ENCODE assay signal across 1 cellular context in genomic region chr15:63544253-63545026, GRCh38.
A peak's percentile ranks its signal among the peaks of the same experiment; 100 is the strongest.
TF ChIP-seq lines count a peak whose summit lies in the region.

No MANE protein-coding gene starts in this region.

TF ChIP-seq in GM12878, 131 proteins besides CTCF, POLR2A, EP300 and RAD21 (continued from another document):
- 0 out of 2 replicates have a peak, but pooled peaks have one; percentile 19 for TF ChIP-seq NFIC (IDR thresholded peaks at IDR 0.05; ENCODE audit: low read depth, low read length)
- TF ChIP-seq CBX5 (IDR thresholded peaks at IDR 0.05; ENCODE audit: low read depth), result no peak
- 0 out of 2 replicates have a peak, but pooled peaks have one; percentile 44 for TF ChIP-seq ZNF217 (IDR thresholded peaks at IDR 0.05)
- no peak for TF ChIP-seq TCF3 (IDR thresholded peaks at IDR 0.05; ENCODE audit: borderline replicate concordance, insufficient read depth, low read depth, low read length)
- TF ChIP-seq SIN3A (IDR thresholded peaks at IDR 0.05; ENCODE audit: low read depth, low read length), result no peak
- no peak for TF ChIP-seq HCFC1 (IDR thresholded peaks at IDR 0.05; ENCODE audit: low read length)
- TF ChIP-seq PAX5 (IDR thresholded peaks at IDR 0.05; ENCODE audit: borderline replicate concordance, low read depth, low read length), result no peak
- no peak for TF ChIP-seq ASH2L (IDR thresholded peaks at IDR 0.05; ENCODE audit: borderline replicate concordance, low read depth)
- TF ChIP-seq RUNX3 (IDR thresholded peaks at IDR 0.05; ENCODE audit: low read length), result 0 out of 2 replicates have a peak, but pooled peaks have one; percentile 16
- no peak for TF ChIP-seq HSF1 (IDR thresholded peaks at IDR 0.05; ENCODE audit: low read depth, low read length)
- TF ChIP-seq ZNF274 (IDR thresholded peaks at IDR 0.05; ENCODE audit: insufficient read depth, insufficient read length), result no peak
- no peak for TF ChIP-seq SKIL (IDR thresholded peaks at IDR 0.05; ENCODE audit: low read depth, poor library complexity, severe bottlenecking)
- no peak for TF ChIP-seq NR2C1 (IDR thresholded peaks at IDR 0.05)
- TF ChIP-seq EED (IDR thresholded peaks at IDR 0.05; ENCODE audit: low read depth), result no peak
- no peak for TF ChIP-seq ZNF207 (IDR thresholded peaks at IDR 0.05; ENCODE audit: borderline replicate concordance)
- no peak for TF ChIP-seq ELK1 (IDR thresholded peaks at IDR 0.05; ENCODE audit: low read depth, low read length)
- peak; percentile 45; the same call in 1 of the 2 replicates for TF ChIP-seq MEF2A (IDR thresholded peaks at IDR 0.05; ENCODE audit: insufficient read depth, low read depth, low read length)
- no peak for TF ChIP-seq PML (IDR thresholded peaks at IDR 0.05; ENCODE audit: low read length)
- TF ChIP-seq CHD2 (IDR thresholded peaks at IDR 0.05; ENCODE audit: borderline replicate concordance, low read depth, low read length), result no peak
- no peak for TF ChIP-seq RB1 (IDR thresholded peaks at IDR 0.05; ENCODE audit: borderline replicate concordance)
- TF ChIP-seq EGR1 (IDR thresholded peaks at IDR 0.05; ENCODE audit: borderline replicate concordance in 1 of 2, low read depth in 2 of 2, low read length in 2 of 2), result no peak
- peak; percentile 64; the same call in 1 of the 2 replicates for TF ChIP-seq ZBTB40 (IDR thresholded peaks at IDR 0.05; ENCODE audit: borderline replicate concordance)
- no peak for TF ChIP-seq SMAD5 (IDR thresholded peaks at IDR 0.05; ENCODE audit: low read depth)
- no peak for TF ChIP-seq ATF2 (IDR thresholded peaks at IDR 0.05; ENCODE audit: low read length)
- no peak for TF ChIP-seq MTA3 (IDR thresholded peaks at IDR 0.05; ENCODE audit: borderline replicate concordance, low read length)
- peak; percentile 40; the same call in 1 of the 2 replicates for TF ChIP-seq SPI1 (IDR thresholded peaks at IDR 0.05; ENCODE audit: borderline replicate concordance, insufficient read depth, low read depth, low read length)
- TF ChIP-seq RELA (IDR thresholded peaks at IDR 0.05; ENCODE audit: borderline replicate concordance, partially characterized antibody), result no peak
- TF ChIP-seq ZNF592 (IDR thresholded peaks at IDR 0.05), result no peak
- no peak for TF ChIP-seq IRF3 (IDR thresholded peaks at IDR 0.05)
- no peak for TF ChIP-seq ZBTB4 (CRISPR knock-in tag; IDR thresholded peaks at IDR 0.05)
- no peak for TF ChIP-seq SREBF2 (IDR thresholded peaks at IDR 0.05; ENCODE audit: low read length)
- no peak for TF ChIP-seq HDAC6 (IDR thresholded peaks at IDR 0.05; ENCODE audit: unreplicated experiment)
- TF ChIP-seq IKZF2 (IDR thresholded peaks at IDR 0.05), result peak; percentile 23 to 47; a peak in 3 of 4 replicates
- no peak for TF ChIP-seq NFYA (IDR thresholded peaks at IDR 0.05; ENCODE audit: borderline replicate concordance, low read depth, low read length)
- TF ChIP-seq NBN (IDR thresholded peaks at IDR 0.05), result 0 out of 2 replicates have a peak, but pooled peaks have one; percentile 30
- TF ChIP-seq GATAD2B (conservative IDR thresholded peaks at IDR 0.05; ENCODE audit: low read depth), result no peak
- no peak for TF ChIP-seq BCLAF1 (IDR thresholded peaks at IDR 0.05)
